Comparison of ENCODE assay signal across 8 cellular contexts in genomic region chr18:50192903-50193795, GRCh38. TPM values are rescaled to one million over a fixed set of nuclear protein-coding genes. Genes with fewer than 3 reads are reported as not detected.
DNase-seq lines count a peak whose midpoint lies in the region; ATAC-seq and TF ChIP-seq lines count a peak whose summit lies in the region.

No MANE protein-coding gene starts in this region.

- no peaks in the 10 kb centered on the region for H3K9me3 ChIP-seq in colonic mucosa

- peak overlapping the region; percentile 57 to 64 for H3K4me3 Mint-ChIP-seq in activated T-cell treated with anti-CD3 and anti-CD28 coated beads, Interleukin-2, amount 50 U/mL, for 72 hours
- H3K4me3 Mint-ChIP-seq in memory B cell: peak overlapping the region; percentile 72

- peaks cover 12% of the 10 kb centered on the region for H3K27me3 ChIP-seq in colonic mucosa

- TF ChIP-seq CTCF in colonic mucosa (IDR thresholded peaks at IDR 0.05): no peak

- H3K27ac ChIP-seq in colonic mucosa: peak overlapping the region; percentile 74

- intact Hi-C loops in colonic mucosa (cut with DNase I): no loop called here

- peaks cover 33% of the 10 kb centered on the region for H3K4me1 Mint-ChIP-seq in activated T-cell treated with anti-CD3 and anti-CD28 coated beads, Interleukin-2, amount 50 U/mL, for 72 hours (ENCODE audit: low read depth)
- peaks cover 17% of the 10 kb centered on the region for H3K4me1 Mint-ChIP-seq in memory B cell

- peak overlapping the region; percentile 55 for H3K4me3 ChIP-seq in colonic mucosa

- peaks cover 0 to 1% of the 10 kb centered on the region in 2 donors for H3K36me3 Mint-ChIP-seq in activated T-cell treated with anti-CD3 and anti-CD28 coated beads, Interleukin-2, amount 50 U/mL, for 72 hours (ENCODE audit: insufficient read depth in 2 of 2)
- no peaks in the 10 kb centered on the region for H3K36me3 Mint-ChIP-seq in memory B cell

- H3K4me1 ChIP-seq in colonic mucosa: no peaks in the 10 kb centered on the region

- DNase-seq in activated T-cell treated with anti-CD3 and anti-CD28 coated beads, Interleukin-2, amount 50 U/mL, for 72 hours: no peak
- no peak for DNase-seq in activated T-cell treated with anti-CD3 and anti-CD28 coated beads for 4 hours
- DNase-seq in colonic mucosa: peak; percentile 51
- no peak for DNase-seq in memory B cell (ENCODE audit: low spot score in 2 of 2)
- peak; percentile 44 for DNase-seq in ureter (ENCODE audit: low spot score)
- no peak for DNase-seq in MV-4-11 (lab: John Stamatoyannopoulos, UW)

- no peak for ATAC-seq in activated T-cell treated with anti-CD3 and anti-CD28 coated beads, Interleukin-2, amount 50 U/mL, for 72 hours (replicated peaks in 1 of 2)
- ATAC-seq in memory B cell (ENCODE audit: low read depth) (no peak), HG03442 (IDR thresholded peaks at IDR 0.05; ENCODE audit: unreplicated experiment) (no peak), GM21390 (IDR thresholded peaks at IDR 0.05; ENCODE audit: unreplicated experiment) (no peak)

- no peak overlapping the region for H3K27ac Mint-ChIP-seq in activated T-cell treated with anti-CD3 and anti-CD28 coated beads, Interleukin-2, amount 50 U/mL, for 72 hours
- no peak overlapping the region for H3K27ac Mint-ChIP-seq in memory B cell

- peaks cover 81% of the 10 kb centered on the region for H3K27me3 Mint-ChIP-seq in activated T-cell treated with anti-CD3 and anti-CD28 coated beads, Interleukin-2, amount 50 U/mL, for 72 hours (ENCODE audit: low read depth)
- H3K27me3 Mint-ChIP-seq in memory B cell: peaks cover 21% of the 10 kb centered on the region

- H3K36me3 ChIP-seq in colonic mucosa: no peaks in the 10 kb centered on the region

- no peaks in the 10 kb centered on the region for H3K9me3 Mint-ChIP-seq in activated T-cell treated with anti-CD3 and anti-CD28 coated beads, Interleukin-2, amount 50 U/mL, for 72 hours
- no peaks in the 10 kb centered on the region for H3K9me3 Mint-ChIP-seq in memory B cell

- H3K9ac ChIP-seq in colonic mucosa (ENCODE audit: low read depth in 2 of 2, low read length in 2 of 2): peak overlapping the region; percentile 84 to 89

RNA-seq across cellular contexts. Expression of gene MYO5B, which starts 1.8 kb away (rescaled TPM):
- under 1 TPM; 0.12 to 0.39 TPM for total RNA-seq in activated T-cell treated with anti-CD3 and anti-CD28 coated beads, Interleukin-2, amount 50 U/mL, for 72 hours
- 100 to 1,000 TPM; 106 to 132 TPM for total RNA-seq in colonic mucosa
- 46.2 TPM for total RNA-seq in ureter

Comparison
In these comparisons a context has a peak if more than half of its experiments do, and no peak if none do; other contexts are left out.
1. DNase-seq: peak in colonic mucosa (single experiment) and ureter (single experiment); none in activated T-cell treated with anti-CD3 and anti-CD28 coated beads, Interleukin-2, amount 50 U/mL, for 72 hours (0 of 2), activated T-cell treated with anti-CD3 and anti-CD28 coated beads for 4 hours (single experiment), memory B cell (0 of 2) and MV-4-11 (single experiment).
2. RNA of gene MYO5B, which starts 1.8 kb away (total RNA-seq): 106 to 132 TPM in colonic mucosa and 46.2 TPM in ureter (single experiment); 0.12 to 0.39 TPM in activated T-cell treated with anti-CD3 and anti-CD28 coated beads, Interleukin-2, amount 50 U/mL, for 72 hours; every median in the first group is over 10 times any median in the second.